Comparison of ENCODE assay signal across 16 cellular contexts in the genomic region with DNA sequence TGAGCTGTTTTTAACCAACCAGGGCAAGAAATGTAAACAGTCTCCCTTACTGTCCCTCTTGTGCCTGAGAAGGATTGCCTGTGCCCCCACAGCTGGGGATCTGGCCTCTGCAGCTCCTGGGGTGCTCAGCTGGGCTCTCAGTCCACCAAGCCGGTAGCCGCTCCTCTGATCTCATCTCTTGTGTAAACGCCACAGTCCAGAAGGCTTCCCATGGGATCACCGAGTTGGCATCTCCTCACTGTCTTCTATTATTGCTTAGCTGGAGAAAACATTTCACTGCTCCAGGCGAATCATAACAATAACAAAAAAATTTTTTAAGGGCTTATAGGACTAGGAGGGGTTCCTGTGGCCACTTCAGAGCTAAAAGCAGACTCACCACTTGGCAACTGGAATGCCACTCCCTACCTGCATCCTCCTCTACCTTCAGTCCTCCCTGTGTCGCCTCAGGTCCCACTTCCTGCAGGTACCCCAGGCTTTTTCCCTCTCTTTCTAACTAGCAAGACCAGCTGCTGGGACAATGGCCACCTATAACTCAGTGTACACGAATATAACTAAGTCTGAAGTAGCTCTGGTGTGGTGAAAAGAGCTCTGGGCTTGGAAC.
DNase-seq lines count a peak whose midpoint lies in the region; ATAC-seq, FAIRE-seq and TF ChIP-seq lines count a peak whose summit lies in the region.
"Had no signal": no experiment of that assay in that cellular context is flagged by ENCODE, and none has a peak within 500 bp of the region (broad histone marks: within the 10 kb centered on the region; RNA-seq: fewer than 3 reads in every experiment).

No MANE protein-coding gene starts in this region.

- H3K27me3 ChIP-seq in MG63 = no peaks in the 10 kb centered on the region
- no peaks in the 10 kb centered on the region for H3K27me3 ChIP-seq in bronchial epithelial cell (ENCODE audit: control insufficient read depth, insufficient read depth, low read length)

- WGBS in lower leg skin, 2 donors = 74 to 81% methylated on average over 7 of the region's 7 CpGs

- no peaks in the 10 kb centered on the region for H3K4me1 ChIP-seq in mucosa of descending colon (ENCODE audit: low read depth)

- no peak for TF ChIP-seq POLR2A in lower leg skin (IDR thresholded peaks at IDR 0.05)

- FAIRE-seq in bronchial epithelial cell (lab: Jason Lieb, UNC) = no peak
- FAIRE-seq: endometrium had no signal

- DNase-seq in DMS79 (lab: John Stamatoyannopoulos, UW) (peak; percentile 12), MG63 (peak; percentile 88), bronchial epithelial cell (ENCODE audit: low read depth) (peak; percentile 49), mucosa of descending colon (no peak), cerebellar nuclear complex (lab: John Stamatoyannopoulos, UW) (no peak), lower leg skin (ENCODE audit: low spot score in 2 of 2) (no peak), omental fat pad (ENCODE audit: low spot score) (no peak)
- DNase-seq: activated CD4-positive, alpha-beta T cell treated with anti-CD3 and anti-CD28 coated beads, Interleukin-2, amount 50 U/mL, for 48 hours; activated naive CD8-positive, alpha-beta T cell treated with anti-CD3 and anti-CD28 coated beads for 36 hours; activated T-cell treated with anti-CD3 and anti-CD28 coated beads, Interleukin-2, amount 50 U/mL, for 72 hours; H9; NCI-H2081 treated with DMSO at 0.1 percent for 48 hours; NCI-H774; stomach had no signal

- H3K9me3 ChIP-seq in MG63 (no peaks in the 10 kb centered on the region), mucosa of descending colon (no peaks in the 10 kb centered on the region)
- H3K9me3 ChIP-seq: stomach had no signal

- no peaks in the 10 kb centered on the region for H3K36me3 ChIP-seq in MG63
- H3K36me3 ChIP-seq in bronchial epithelial cell (ENCODE audit: control insufficient read depth, insufficient read depth, low read length) = no peaks in the 10 kb centered on the region
- H3K36me3 ChIP-seq in mucosa of descending colon (ENCODE audit: low read depth) = no peaks in the 10 kb centered on the region
- H3K36me3 ChIP-seq: stomach had no signal

- peak; percentile 25 for ATAC-seq in mucosa of descending colon
- no peak for ATAC-seq in omental fat pad (ENCODE audit: low FRiP score)
- no peak for ATAC-seq in GM19328 (IDR thresholded peaks at IDR 0.05; ENCODE audit: unreplicated experiment)
- ATAC-seq: activated T-cell treated with anti-CD3 and anti-CD28 coated beads, Interleukin-2, amount 50 U/mL, for 72 hours had no signal

- H3K4me3 ChIP-seq in MG63 = no peak overlapping the region
- H3K4me3 ChIP-seq in bronchial epithelial cell (ENCODE audit: low read depth, low read length) = no peak overlapping the region
- no peak overlapping the region for H3K4me3 ChIP-seq in mucosa of descending colon
- H3K4me3 ChIP-seq in lower leg skin (ENCODE audit: low read depth, poor library complexity, severe bottlenecking) = no peak overlapping the region
- H3K4me3 ChIP-seq: stomach had no signal

- intact Hi-C loops in mucosa of descending colon (cut with DNase I, micrococcal nuclease) = no loop called here
- intact Hi-C loops in lower leg skin (cut with DNase I; ENCODE audit: low total_unique reads) = no loop called here

- TF ChIP-seq CTCF in bronchial epithelial cell (IDR thresholded peaks at IDR 0.05; ENCODE audit: insufficient read depth, low read length, severe bottlenecking) (no peak), mucosa of descending colon (IDR thresholded peaks at IDR 0.05) (no peak), lower leg skin (IDR thresholded peaks at IDR 0.05) (no peak), omental fat pad (IDR thresholded peaks at IDR 0.05) (no peak)

Comparison
In these comparisons a context has a peak if more than half of its experiments do, and no peak if none do; other contexts are left out.
1. DNase-seq: peak in DMS79 (single experiment), MG63 (single experiment) and bronchial epithelial cell (single experiment); none in mucosa of descending colon (0 of 3), cerebellar nuclear complex (0 of 2), lower leg skin (0 of 2) and omental fat pad (single experiment).